Comparison of ENCODE assay signal across 1 cellular context in the genomic region with DNA sequence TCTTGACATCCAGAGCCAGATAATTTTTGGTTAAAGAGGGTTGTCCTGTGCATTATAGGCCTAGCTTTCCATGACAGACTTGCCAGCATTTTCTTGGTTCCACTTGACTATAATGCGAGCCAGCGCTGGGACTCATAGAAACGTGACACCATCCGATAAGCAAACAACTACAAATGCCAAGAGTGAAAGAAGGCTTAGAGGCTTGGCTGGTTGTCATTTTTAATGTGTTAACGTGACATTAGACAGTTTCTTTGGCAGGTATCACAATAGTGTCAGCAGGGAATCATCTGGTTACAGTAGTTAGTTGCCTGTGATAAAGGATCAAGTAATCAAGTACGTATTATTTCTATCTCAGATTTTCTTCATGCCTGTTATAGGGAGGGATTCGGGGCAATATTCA.
TF ChIP-seq lines count a peak whose summit lies in the region.

No MANE protein-coding gene starts in this region.

TF ChIP-seq in HEK293, 187 proteins besides CTCF, POLR2A, EP300 and RAD21 (continued from another document and continues in another):
- TF ChIP-seq GLIS2 (tag by site-specific recombination; IDR thresholded peaks at IDR 0.05) (no peak), ZNF266 (tag by site-specific recombination; IDR thresholded peaks at IDR 0.05; ENCODE audit: low read depth) (no peak), ZNF530 (tag by site-specific recombination; IDR thresholded peaks at IDR 0.05; ENCODE audit: low read depth) (no peak), ZNF610 (tag by site-specific recombination; IDR thresholded peaks at IDR 0.05; ENCODE audit: borderline replicate concordance) (no peak), KLF10 (tag by site-specific recombination; IDR thresholded peaks at IDR 0.05) (peak; percentile 51; the same call in 1 of the 2 replicates), ZNF830 (tag by site-specific recombination; IDR thresholded peaks at IDR 0.05; ENCODE audit: low read depth) (no peak), ZBTB21 (tag by site-specific recombination; IDR thresholded peaks at IDR 0.05) (no peak), ZNF114 (tag by site-specific recombination; IDR thresholded peaks at IDR 0.05) (no peak), ZNF155 (tag by site-specific recombination; IDR thresholded peaks at IDR 0.05) (no peak), ZFP69B (tag by site-specific recombination; IDR thresholded peaks at IDR 0.05) (no peak), MEIS1 (CRISPR knock-in tag; IDR thresholded peaks at IDR 0.05; ENCODE audit: borderline replicate concordance) (no peak), ZNF561 (tag by site-specific recombination; IDR thresholded peaks at IDR 0.05; ENCODE audit: borderline replicate concordance) (no peak), ZNF133 (tag by site-specific recombination; IDR thresholded peaks at IDR 0.05) (no peak), ZNF501 (tag by site-specific recombination; IDR thresholded peaks at IDR 0.05) (peak; percentile 51; the same call in 1 of the 2 replicates), ZNF626 (tag by site-specific recombination; IDR thresholded peaks at IDR 0.05) (no peak), SALL2 (tag by site-specific recombination; IDR thresholded peaks at IDR 0.05; ENCODE audit: borderline replicate concordance) (no peak), WT1 (tag by site-specific recombination; IDR thresholded peaks at IDR 0.05) (no peak), ZNF558 (tag by site-specific recombination; IDR thresholded peaks at IDR 0.05) (peak; percentile 37; the same call in 1 of the 2 replicates), ZNF707 (tag by site-specific recombination; IDR thresholded peaks at IDR 0.05) (no peak), SCRT1 (tag by site-specific recombination; IDR thresholded peaks at IDR 0.05; ENCODE audit: borderline replicate concordance) (no peak), ZNF292 (tag by site-specific recombination; IDR thresholded peaks at IDR 0.05; ENCODE audit: borderline replicate concordance, low read depth) (no peak), TRIM28 (IDR thresholded peaks at IDR 0.05; ENCODE audit: borderline replicate concordance, low read length) (peak; percentile 49; the same call in 1 of the 2 replicates), ZNF664 (tag by site-specific recombination; IDR thresholded peaks at IDR 0.05) (no peak), ZNF335 (tag by site-specific recombination; conservative IDR thresholded peaks at IDR 0.05) (peak; percentile 19; the same call in 1 of the 2 replicates), ZNF548 (tag by site-specific recombination; IDR thresholded peaks at IDR 0.05) (no peak), ZNF146 (tag by site-specific recombination; IDR thresholded peaks at IDR 0.05) (no peak), ZBTB1 (tag by site-specific recombination; IDR thresholded peaks at IDR 0.05) (no peak), ZNF311 (tag by site-specific recombination; IDR thresholded peaks at IDR 0.05; ENCODE audit: borderline replicate concordance) (no peak), ZBTB7A (tag by site-specific recombination; IDR thresholded peaks at IDR 0.05; ENCODE audit: low read depth) (no peak), ZNF37A (tag by site-specific recombination; IDR thresholded peaks at IDR 0.05) (no peak), ZNF621 (tag by site-specific recombination; IDR thresholded peaks at IDR 0.05) (no peak), ZNF670 (tag by site-specific recombination; IDR thresholded peaks at IDR 0.05; ENCODE audit: low read depth) (no peak), ZNF404 (tag by site-specific recombination; IDR thresholded peaks at IDR 0.05) (no peak), ZEB2 (tag by site-specific recombination; IDR thresholded peaks at IDR 0.05) (peak; percentile 65; the same call in 1 of the 2 replicates), ZNF23 (tag by site-specific recombination; IDR thresholded peaks at IDR 0.05; ENCODE audit: borderline replicate concordance) (no peak), KLF16 (tag by site-specific recombination; IDR thresholded peaks at IDR 0.05) (no peak), ZNF202 (tag by site-specific recombination; IDR thresholded peaks at IDR 0.05; ENCODE audit: borderline replicate concordance) (no peak), ZNF324 (tag by site-specific recombination; IDR thresholded peaks at IDR 0.05) (no peak), ZNF2 (tag by site-specific recombination; IDR thresholded peaks at IDR 0.05) (no peak), KLF8 (tag by site-specific recombination; IDR thresholded peaks at IDR 0.05) (no peak; the same call in 1 of the 2 replicates), ZSCAN23 (tag by site-specific recombination; IDR thresholded peaks at IDR 0.05) (no peak), ZNF112 (tag by site-specific recombination; IDR thresholded peaks at IDR 0.05) (no peak), ZNF596 (tag by site-specific recombination; IDR thresholded peaks at IDR 0.05) (0 out of 2 replicates have a peak, but pooled peaks have one; percentile 27), GLI2 (tag by site-specific recombination; IDR thresholded peaks at IDR 0.05; ENCODE audit: borderline replicate concordance, low read depth) (0 out of 2 replicates have a peak, but pooled peaks have one; percentile 12), ZBTB48 (tag by site-specific recombination; IDR thresholded peaks at IDR 0.05) (no peak), ZNF274 (IDR thresholded peaks at IDR 0.05; ENCODE audit: low read length) (no peak), ZNF274 (tag by site-specific recombination; IDR thresholded peaks at IDR 0.05; ENCODE audit: borderline replicate concordance) (no peak), ZNF623 (tag by site-specific recombination; IDR thresholded peaks at IDR 0.05) (no peak)
- TF ChIP-seq, protein P1, sequence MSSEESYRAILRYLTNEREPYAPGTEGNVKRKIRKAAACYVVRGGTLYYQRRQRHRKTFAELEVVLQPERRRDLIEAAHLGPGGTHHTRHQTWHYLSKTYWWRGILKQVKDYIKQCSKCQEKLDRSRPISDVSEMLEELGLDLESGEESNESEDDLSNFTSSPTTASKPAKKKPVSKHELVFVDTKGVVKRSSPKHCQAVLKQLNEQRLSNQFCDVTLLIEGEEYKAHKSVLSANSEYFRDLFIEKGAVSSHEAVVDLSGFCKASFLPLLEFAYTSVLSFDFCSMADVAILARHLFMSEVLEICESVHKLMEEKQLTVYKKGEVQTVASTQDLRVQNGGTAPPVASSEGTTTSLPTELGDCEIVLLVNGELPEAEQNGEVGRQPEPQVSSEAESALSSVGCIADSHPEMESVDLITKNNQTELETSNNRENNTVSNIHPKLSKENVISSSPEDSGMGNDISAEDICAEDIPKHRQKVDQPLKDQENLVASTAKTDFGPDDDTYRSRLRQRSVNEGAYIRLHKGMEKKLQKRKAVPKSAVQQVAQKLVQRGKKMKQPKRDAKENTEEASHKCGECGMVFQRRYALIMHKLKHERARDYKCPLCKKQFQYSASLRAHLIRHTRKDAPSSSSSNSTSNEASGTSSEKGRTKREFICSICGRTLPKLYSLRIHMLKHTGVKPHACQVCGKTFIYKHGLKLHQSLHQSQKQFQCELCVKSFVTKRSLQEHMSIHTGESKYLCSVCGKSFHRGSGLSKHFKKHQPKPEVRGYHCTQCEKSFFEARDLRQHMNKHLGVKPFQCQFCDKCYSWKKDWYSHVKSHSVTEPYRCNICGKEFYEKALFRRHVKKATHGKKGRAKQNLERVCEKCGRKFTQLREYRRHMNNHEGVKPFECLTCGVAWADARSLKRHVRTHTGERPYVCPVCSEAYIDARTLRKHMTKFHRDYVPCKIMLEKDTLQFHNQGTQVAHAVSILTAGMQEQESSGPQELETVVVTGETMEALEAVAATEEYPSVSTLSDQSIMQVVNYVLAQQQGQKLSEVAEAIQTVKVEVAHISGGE (tag by site-specific recombination; conservative IDR thresholded peaks at IDR 0.05; ENCODE audit: low read depth), result peak; percentile 54
- TF ChIP-seq, protein P2, sequence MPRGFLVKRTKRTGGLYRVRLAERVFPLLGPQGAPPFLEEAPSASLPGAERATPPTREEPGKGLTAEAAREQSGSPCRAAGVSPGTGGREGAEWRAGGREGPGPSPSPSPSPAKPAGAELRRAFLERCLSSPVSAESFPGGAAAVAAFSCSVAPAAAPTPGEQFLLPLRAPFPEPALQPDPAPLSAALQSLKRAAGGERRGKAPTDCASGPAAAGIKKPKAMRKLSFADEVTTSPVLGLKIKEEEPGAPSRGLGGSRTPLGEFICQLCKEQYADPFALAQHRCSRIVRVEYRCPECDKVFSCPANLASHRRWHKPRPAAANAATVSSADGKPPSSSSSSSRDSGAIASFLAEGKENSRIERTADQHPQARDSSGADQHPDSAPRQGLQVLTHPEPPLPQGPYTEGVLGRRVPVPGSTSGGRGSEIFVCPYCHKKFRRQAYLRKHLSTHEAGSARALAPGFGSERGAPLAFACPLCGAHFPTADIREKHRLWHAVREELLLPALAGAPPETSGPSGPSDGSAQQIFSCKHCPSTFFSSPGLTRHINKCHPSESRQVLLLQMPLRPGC (tag by site-specific recombination; IDR thresholded peaks at IDR 0.05), result peak; percentile 82
- TF ChIP-seq, protein P3, sequence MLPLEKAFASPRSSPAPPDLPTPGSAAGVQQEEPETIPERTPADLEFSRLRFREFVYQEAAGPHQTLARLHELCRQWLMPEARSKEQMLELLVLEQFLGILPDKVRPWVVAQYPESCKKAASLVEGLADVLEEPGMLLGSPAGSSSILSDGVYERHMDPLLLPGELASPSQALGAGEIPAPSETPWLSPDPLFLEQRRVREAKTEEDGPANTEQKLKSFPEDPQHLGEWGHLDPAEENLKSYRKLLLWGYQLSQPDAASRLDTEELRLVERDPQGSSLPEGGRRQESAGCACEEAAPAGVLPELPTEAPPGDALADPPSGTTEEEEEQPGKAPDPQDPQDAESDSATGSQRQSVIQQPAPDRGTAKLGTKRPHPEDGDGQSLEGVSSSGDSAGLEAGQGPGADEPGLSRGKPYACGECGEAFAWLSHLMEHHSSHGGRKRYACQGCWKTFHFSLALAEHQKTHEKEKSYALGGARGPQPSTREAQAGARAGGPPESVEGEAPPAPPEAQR (tag by site-specific recombination; IDR thresholded peaks at IDR 0.05), result no peak
- TF ChIP-seq, protein P4, sequence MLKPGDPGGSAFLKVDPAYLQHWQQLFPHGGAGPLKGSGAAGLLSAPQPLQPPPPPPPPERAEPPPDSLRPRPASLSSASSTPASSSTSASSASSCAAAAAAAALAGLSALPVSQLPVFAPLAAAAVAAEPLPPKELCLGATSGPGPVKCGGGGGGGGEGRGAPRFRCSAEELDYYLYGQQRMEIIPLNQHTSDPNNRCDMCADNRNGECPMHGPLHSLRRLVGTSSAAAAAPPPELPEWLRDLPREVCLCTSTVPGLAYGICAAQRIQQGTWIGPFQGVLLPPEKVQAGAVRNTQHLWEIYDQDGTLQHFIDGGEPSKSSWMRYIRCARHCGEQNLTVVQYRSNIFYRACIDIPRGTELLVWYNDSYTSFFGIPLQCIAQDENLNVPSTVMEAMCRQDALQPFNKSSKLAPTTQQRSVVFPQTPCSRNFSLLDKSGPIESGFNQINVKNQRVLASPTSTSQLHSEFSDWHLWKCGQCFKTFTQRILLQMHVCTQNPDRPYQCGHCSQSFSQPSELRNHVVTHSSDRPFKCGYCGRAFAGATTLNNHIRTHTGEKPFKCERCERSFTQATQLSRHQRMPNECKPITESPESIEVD (tag by site-specific recombination; IDR thresholded peaks at IDR 0.05), result peak; percentile 85
- TF ChIP-seq, protein P5, sequence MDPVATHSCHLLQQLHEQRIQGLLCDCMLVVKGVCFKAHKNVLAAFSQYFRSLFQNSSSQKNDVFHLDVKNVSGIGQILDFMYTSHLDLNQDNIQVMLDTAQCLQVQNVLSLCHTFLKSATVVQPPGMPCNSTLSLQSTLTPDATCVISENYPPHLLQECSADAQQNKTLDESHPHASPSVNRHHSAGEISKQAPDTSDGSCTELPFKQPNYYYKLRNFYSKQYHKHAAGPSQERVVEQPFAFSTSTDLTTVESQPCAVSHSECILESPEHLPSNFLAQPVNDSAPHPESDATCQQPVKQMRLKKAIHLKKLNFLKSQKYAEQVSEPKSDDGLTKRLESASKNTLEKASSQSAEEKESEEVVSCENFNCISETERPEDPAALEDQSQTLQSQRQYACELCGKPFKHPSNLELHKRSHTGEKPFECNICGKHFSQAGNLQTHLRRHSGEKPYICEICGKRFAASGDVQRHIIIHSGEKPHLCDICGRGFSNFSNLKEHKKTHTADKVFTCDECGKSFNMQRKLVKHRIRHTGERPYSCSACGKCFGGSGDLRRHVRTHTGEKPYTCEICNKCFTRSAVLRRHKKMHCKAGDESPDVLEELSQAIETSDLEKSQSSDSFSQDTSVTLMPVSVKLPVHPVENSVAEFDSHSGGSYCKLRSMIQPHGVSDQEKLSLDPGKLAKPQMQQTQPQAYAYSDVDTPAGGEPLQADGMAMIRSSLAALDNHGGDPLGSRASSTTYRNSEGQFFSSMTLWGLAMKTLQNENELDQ (tag by site-specific recombination; IDR thresholded peaks at IDR 0.05; ENCODE audit: low read depth), result no peak
- TF ChIP-seq, protein P6, sequence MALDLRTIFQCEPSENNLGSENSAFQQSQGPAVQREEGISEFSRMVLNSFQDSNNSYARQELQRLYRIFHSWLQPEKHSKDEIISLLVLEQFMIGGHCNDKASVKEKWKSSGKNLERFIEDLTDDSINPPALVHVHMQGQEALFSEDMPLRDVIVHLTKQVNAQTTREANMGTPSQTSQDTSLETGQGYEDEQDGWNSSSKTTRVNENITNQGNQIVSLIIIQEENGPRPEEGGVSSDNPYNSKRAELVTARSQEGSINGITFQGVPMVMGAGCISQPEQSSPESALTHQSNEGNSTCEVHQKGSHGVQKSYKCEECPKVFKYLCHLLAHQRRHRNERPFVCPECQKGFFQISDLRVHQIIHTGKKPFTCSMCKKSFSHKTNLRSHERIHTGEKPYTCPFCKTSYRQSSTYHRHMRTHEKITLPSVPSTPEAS (tag by site-specific recombination; IDR thresholded peaks at IDR 0.05), result no peak
- TF ChIP-seq, protein P7, sequence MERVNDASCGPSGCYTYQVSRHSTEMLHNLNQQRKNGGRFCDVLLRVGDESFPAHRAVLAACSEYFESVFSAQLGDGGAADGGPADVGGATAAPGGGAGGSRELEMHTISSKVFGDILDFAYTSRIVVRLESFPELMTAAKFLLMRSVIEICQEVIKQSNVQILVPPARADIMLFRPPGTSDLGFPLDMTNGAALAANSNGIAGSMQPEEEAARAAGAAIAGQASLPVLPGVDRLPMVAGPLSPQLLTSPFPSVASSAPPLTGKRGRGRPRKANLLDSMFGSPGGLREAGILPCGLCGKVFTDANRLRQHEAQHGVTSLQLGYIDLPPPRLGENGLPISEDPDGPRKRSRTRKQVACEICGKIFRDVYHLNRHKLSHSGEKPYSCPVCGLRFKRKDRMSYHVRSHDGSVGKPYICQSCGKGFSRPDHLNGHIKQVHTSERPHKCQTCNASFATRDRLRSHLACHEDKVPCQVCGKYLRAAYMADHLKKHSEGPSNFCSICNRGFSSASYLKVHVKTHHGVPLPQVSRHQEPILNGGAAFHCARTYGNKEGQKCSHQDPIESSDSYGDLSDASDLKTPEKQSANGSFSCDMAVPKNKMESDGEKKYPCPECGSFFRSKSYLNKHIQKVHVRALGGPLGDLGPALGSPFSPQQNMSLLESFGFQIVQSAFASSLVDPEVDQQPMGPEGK (tag by site-specific recombination; IDR thresholded peaks at IDR 0.05), result no peak
- TF ChIP-seq, protein P8, sequence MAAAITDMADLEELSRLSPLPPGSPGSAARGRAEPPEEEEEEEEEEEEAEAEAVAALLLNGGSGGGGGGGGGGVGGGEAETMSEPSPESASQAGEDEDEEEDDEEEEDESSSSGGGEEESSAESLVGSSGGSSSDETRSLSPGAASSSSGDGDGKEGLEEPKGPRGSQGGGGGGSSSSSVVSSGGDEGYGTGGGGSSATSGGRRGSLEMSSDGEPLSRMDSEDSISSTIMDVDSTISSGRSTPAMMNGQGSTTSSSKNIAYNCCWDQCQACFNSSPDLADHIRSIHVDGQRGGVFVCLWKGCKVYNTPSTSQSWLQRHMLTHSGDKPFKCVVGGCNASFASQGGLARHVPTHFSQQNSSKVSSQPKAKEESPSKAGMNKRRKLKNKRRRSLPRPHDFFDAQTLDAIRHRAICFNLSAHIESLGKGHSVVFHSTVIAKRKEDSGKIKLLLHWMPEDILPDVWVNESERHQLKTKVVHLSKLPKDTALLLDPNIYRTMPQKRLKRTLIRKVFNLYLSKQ (tag by site-specific recombination; IDR thresholded peaks at IDR 0.05; ENCODE audit: borderline replicate concordance), result no peak
